8 cellular contexts compared by ENCODE assay signal in the genomic region with DNA sequence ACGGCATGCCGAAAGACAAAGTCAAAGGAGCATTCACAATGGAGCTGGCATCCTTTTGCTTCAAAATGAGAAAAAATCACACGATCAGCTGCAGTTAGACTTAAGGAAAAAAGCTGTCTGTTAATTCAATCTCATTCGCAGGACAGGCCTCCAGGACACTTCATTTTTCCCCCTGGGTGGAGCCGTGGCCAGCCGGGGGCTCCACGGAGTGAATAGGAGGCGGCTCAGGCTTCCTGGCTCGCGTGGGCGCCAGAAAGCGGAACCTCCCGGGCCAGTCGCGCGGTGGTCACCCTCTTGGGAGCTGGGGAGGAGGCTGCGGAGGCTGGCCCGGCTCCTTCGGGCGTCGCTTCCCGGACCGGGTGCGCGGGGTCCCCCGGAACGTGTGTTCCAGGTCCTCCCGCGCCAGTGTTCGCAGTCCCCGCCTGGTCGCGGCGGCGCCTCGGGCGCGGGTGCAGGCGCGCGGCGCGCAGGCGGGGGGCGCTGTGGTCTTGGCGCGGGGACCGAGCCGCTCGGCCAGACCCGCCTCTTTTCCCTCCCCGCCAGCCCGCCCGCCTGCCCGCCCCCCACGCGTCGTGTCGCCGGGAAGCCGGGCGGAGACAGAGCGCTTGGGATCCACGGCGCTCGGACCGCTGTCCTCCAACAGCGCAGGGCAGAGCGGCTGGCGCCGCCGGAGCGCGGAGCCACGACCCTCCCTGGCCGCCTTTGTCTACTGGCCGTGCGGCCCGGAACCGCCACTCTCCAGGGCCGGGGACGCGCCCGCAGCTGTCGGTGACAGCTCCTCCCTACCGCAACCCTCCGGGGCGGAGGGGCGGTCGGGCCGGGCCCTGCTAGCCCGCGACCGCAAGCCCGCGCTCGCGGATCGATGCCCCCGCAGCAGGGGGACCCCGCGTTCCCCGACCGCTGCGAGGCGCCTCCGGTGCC. TPM values are rescaled to one million over a fixed set of nuclear protein-coding genes. Genes with fewer than 3 reads are reported as not detected.
DNase-seq lines count a peak whose midpoint lies in the region; ATAC-seq and TF ChIP-seq lines count a peak whose summit lies in the region.

RHOU (plus strand) TSS at position 599 of the 921 bp plus-strand sequence; CDS start at position 863, 264 bp downstream.

- H3K36me3 Mint-ChIP-seq in T-helper 17 cell (ENCODE audit: low read depth) = peaks cover 2% of the 10 kb centered on the region

- H3K27me3 ChIP-seq in vagina = no peaks in the 10 kb centered on the region

- no peak within 1 kb of the TSS for H3K27ac Mint-ChIP-seq in T-helper 17 cell

- H3K4me1 Mint-ChIP-seq in T-helper 17 cell = peaks cover 17% of the 10 kb centered on the region

- peaks cover 26% of the 10 kb centered on the region for H3K4me1 ChIP-seq in vagina

- H3K27me3 Mint-ChIP-seq in T-helper 17 cell = peaks cover 10% of the 10 kb centered on the region

- ATAC-seq in GM18517 (IDR thresholded peaks at IDR 0.05; ENCODE audit: unreplicated experiment) = peak; percentile 64
- peak; percentile 89 for ATAC-seq in T-helper 17 cell

- in situ Hi-C loops in astrocyte of the cerebellum (cut with HindIII; ENCODE audit: low sequenced_read_pairs) = no loop called here

- peak within 1 kb of the TSS; percentile 51 for H3K4me3 ChIP-seq in astrocyte of the cerebellum (ENCODE audit: low read depth, low read length)
- peak within 1 kb of the TSS; percentile 80 to 94 for H3K4me3 ChIP-seq in vagina

- H3K36me3 ChIP-seq in vagina = no peaks in the 10 kb centered on the region

- DNase-seq in 8988T (peak; percentile 72), LoVo (ENCODE audit: low spot score) (peak; percentile 82), T-helper 17 cell (peak; percentile 55 to 62 (median 56)), astrocyte of the cerebellum (ENCODE audit: low read depth) (no peak), hippocampal formation (lab: John Stamatoyannopoulos, UW) (peak; percentile 81 to 87), retina (peak; percentile 89), vagina (ENCODE audit: extremely low spot score in 2 of 2) (peak in 1 of 2 donors; percentile 86)

- intact Hi-C loops in vagina (cut with DNase I) = loop anchor here (5.0 kb wide), 1 partner anchor 1383 kb away; no protein-coding TSS in a partner anchor

- no peaks in the 10 kb centered on the region for H3K9me3 ChIP-seq in T-helper 17 cell (ENCODE audit: control insufficient read depth, low read length, poor library complexity, severe bottlenecking)
- H3K9me3 ChIP-seq in vagina = no peaks in the 10 kb centered on the region

- TF ChIP-seq POLR2A in vagina (IDR thresholded peaks at IDR 0.05) = peak in 1 of 2 donors; percentile 59

- H3K27ac ChIP-seq in vagina = peak within 1 kb of the TSS; percentile 84

- peak; percentile 11 for TF ChIP-seq CTCF in astrocyte of the cerebellum (IDR thresholded peaks at IDR 0.05; ENCODE audit: low read depth, low read length, missing control alignments)
- TF ChIP-seq CTCF in vagina (IDR thresholded peaks at IDR 0.05) = peak; percentile 51 to 73 (median 69)

- H3K4me3 Mint-ChIP-seq in T-helper 17 cell = peak within 1 kb of the TSS; percentile 91

RNA-seq across cellular contexts. Expression of gene RHOU, which starts in this region (rescaled TPM):
- 1 to 10 TPM; 1.5 to 2.0 TPM for total RNA-seq in T-helper 17 cell
- total RNA-seq in vagina = 10.8 TPM
